19 cellular contexts compared by ENCODE assay signal in the genomic region with DNA sequence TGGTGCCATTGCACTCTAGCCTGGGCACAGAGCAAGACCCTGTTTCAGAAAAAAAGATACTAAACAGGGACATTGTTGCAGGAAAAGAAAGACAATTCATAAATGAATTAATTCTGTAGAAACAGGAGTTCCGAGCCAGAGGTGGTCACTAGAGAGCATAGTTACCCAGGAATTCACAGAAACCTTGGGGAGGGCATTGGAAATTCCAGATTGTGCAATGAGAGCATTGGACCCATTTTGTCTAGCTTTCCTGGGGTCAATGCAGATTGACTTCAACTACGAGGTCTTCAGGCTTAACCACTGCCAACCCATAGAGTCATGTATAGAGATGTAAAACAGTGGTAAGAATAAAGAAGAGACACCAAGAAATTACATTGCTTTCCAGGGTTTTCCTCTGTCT.
DNase-seq lines count a peak whose midpoint lies in the region; ATAC-seq, FAIRE-seq and TF ChIP-seq lines count a peak whose summit lies in the region.
"Had no signal": no experiment of that assay in that cellular context is flagged by ENCODE, and none has a peak within 500 bp of the region (broad histone marks: within the 10 kb centered on the region; RNA-seq: fewer than 3 reads in every experiment).

No MANE protein-coding gene starts in this region.

- H3K4me1 Mint-ChIP-seq in Caco-2 (ENCODE audit: low read depth, unreplicated experiment), result no peaks in the 10 kb centered on the region
- H3K4me1 Mint-ChIP-seq: B cell had no signal

- POLR2A ChIA-PET in H1 (lab: Charles Lee; ENCODE audit: partially characterized antibody), result no interaction called here
- POLR2A ChIA-PET in HepG2 (lab: Yijun Ruan, JAX), result no interaction called here
- POLR2A ChIA-PET in Caco-2 (lab: Charles Lee), result no interaction called here

- H3K79me1 ChIP-seq in H1 (ENCODE audit: low read depth, low read length), result no peaks in the 10 kb centered on the region

- CTCF ChIA-PET in H1 (lab: Charles Lee; ENCODE audit: partially characterized antibody) (interaction anchor here (1.0 kb wide), 3 partner anchors 27 to 177 kb away, joined by 3 to 5 read pairs (median 3); no protein-coding TSS in a partner anchor), HepG2 (lab: Yijun Ruan, JAX; ENCODE audit: low intra/inter-chr PET ratio, low total read pairs) (no interaction called here), Caco-2 (lab: Charles Lee) (no interaction called here)

- no peaks in the 10 kb centered on the region for H3K23me2 ChIP-seq in H1 (ENCODE audit: low read depth, low read length)

- no peak overlapping the region for H4K91ac ChIP-seq in H1 (replicated peaks; ENCODE audit: insufficient read length, low read length)

- H2BK15ac ChIP-seq in H1 (ENCODE audit: low read length), result no peak overlapping the region

- H4K5ac ChIP-seq in H1 (ENCODE audit: insufficient read length, low read depth, low read length), result no peak overlapping the region

- H2AFZ ChIP-seq in H1 (ENCODE audit: low read length) (no peak overlapping the region), HepG2 (ENCODE audit: low read length) (no peak overlapping the region)

- H2BK20ac ChIP-seq in H1 (ENCODE audit: low read length), result no peak overlapping the region

- no peak overlapping the region for H2BK5ac ChIP-seq in H1 (ENCODE audit: low read depth, low read length)

- H2BK120ac ChIP-seq in H1 (replicated peaks; ENCODE audit: low read depth, low read length), result no peak overlapping the region

- H4K20me1 ChIP-seq in H1 (replicated peaks in 1 of 2; ENCODE audit: control insufficient read depth in 1 of 2, insufficient read depth in 2 of 2, low read length in 2 of 2) (no peaks in the 10 kb centered on the region), HepG2 (ENCODE audit: insufficient read depth, low read length) (no peaks in the 10 kb centered on the region)
- H4K20me1 ChIP-seq: BLaER1 treated with 17β-estradiol and CSF1 and Interleukin-3, amounts not matched to agents 10 nM and 100 nM had no signal

- no peak overlapping the region for H3K27ac Mint-ChIP-seq in Caco-2 (ENCODE audit: unreplicated experiment)
- H3K27ac Mint-ChIP-seq: B cell; CD4-positive, alpha-beta T cell; CD8-positive, alpha-beta T cell had no signal

- H3K79me2 ChIP-seq in H1 (ENCODE audit: control insufficient read depth in 1 of 2, insufficient read depth in 2 of 2, low read length in 2 of 2) (no peaks in the 10 kb centered on the region), HepG2 (ENCODE audit: insufficient read depth, low read length) (no peaks in the 10 kb centered on the region)

- H3K14ac ChIP-seq in H1 (ENCODE audit: insufficient read length), result no peak overlapping the region

- BruUV-seq in HepG2 (replicated peaks; lab: Mats Ljungman, UMichigan) (no TSS peak), Caco-2 (replicated peaks; lab: Mats Ljungman, UMichigan) (no TSS peak)

- H3K4me3 Mint-ChIP-seq in Caco-2 (ENCODE audit: unreplicated experiment), result no peak overlapping the region
- H3K4me3 Mint-ChIP-seq: B cell; CD4-positive, alpha-beta T cell; CD8-positive, alpha-beta T cell had no signal

- TF ChIP-seq EP300 in H1 (IDR thresholded peaks at IDR 0.05; ENCODE audit: borderline replicate concordance in 1 of 2, low read depth in 2 of 2, low read length in 2 of 2) (no peak), HepG2 (IDR thresholded peaks at IDR 0.05; ENCODE audit: low read depth in 2 of 2, low read length in 2 of 2) (no peak), HepG2 (CRISPR knock-in tag; IDR thresholded peaks at IDR 0.05; ENCODE audit: borderline replicate concordance) (no peak)

- H3K56ac ChIP-seq in H1 (replicated peaks; ENCODE audit: insufficient read length, low read depth, low read length), result no peak overlapping the region

- in situ Hi-C loops in HepG2 (cut with HindIII; ENCODE audit: extremely low pct_ligation_motif_present, low pct_unique_long_range_greater_than_20kb), result no loop called here

- H3K4me1 ChIP-seq in H1 (replicated peaks in 1 of 4; ENCODE audit: control insufficient read depth in 3 of 4, insufficient read depth in 4 of 4, low read length in 3 of 4) (no peaks in the 10 kb centered on the region), HepG2 (ENCODE audit: insufficient read depth, low read length) (no peaks in the 10 kb centered on the region), Caco-2 (no peaks in the 10 kb centered on the region)
- H3K4me1 ChIP-seq: A549; BLaER1 treated with 17β-estradiol and CSF1 and Interleukin-3, amounts not matched to agents 10 nM and 100 nM had no signal

- H2AK5ac ChIP-seq in H1 (ENCODE audit: low read depth, low read length), result no peak overlapping the region

- TF ChIP-seq CTCF in D721Med (IDR thresholded peaks at IDR 0.05; ENCODE audit: insufficient read depth, missing control alignments) (peak; percentile 4), H1 (IDR thresholded peaks at IDR 0.05; ENCODE audit: control extremely low read depth in 1 of 3, insufficient read depth in 1 of 3, low read depth in 1 of 3, low read length in 3 of 3) (no peak), HepG2 (CRISPR knock-in tag; IDR thresholded peaks at IDR 0.05) (peak; percentile 10; the same call in 1 of the 2 replicates), Caco-2 (IDR thresholded peaks at IDR 0.05; ENCODE audit: insufficient read depth in 1 of 2, low read depth in 1 of 2, low read length in 1 of 2, severe bottlenecking in 1 of 2, unreplicated experiment in 1 of 2) (no peak)

- H3K4me3 ChIP-seq in H1 (ENCODE audit: extremely low read depth in 1 of 4, insufficient read depth in 2 of 4, low read depth in 3 of 4, low read length in 4 of 4) (no peak overlapping the region), HepG2 (replicated peaks in 1 of 3; ENCODE audit: insufficient read depth in 1 of 3, low read depth in 2 of 3, low read length in 3 of 3) (no peak overlapping the region), Caco-2 (ENCODE audit: low read depth, low read length) (no peak overlapping the region)
- H3K4me3 ChIP-seq: A549; BLaER1 treated with 17β-estradiol and CSF1 and Interleukin-3, amounts not matched to agents 10 nM and 100 nM had no signal

- H3K36me3 Mint-ChIP-seq in Caco-2 (ENCODE audit: insufficient read depth, unreplicated experiment), result no peaks in the 10 kb centered on the region
- H3K36me3 Mint-ChIP-seq: CD8-positive, alpha-beta T cell had no signal

- no peak overlapping the region for H4K8ac ChIP-seq in H1 (ENCODE audit: extremely low read depth, insufficient read depth, low read length)

- TF ChIP-seq RAD21 in H1 (IDR thresholded peaks at IDR 0.05 in 1 of 2, conservative IDR thresholded peaks at IDR 0.05 in 1 of 2; ENCODE audit: low read depth in 2 of 2, low read length in 2 of 2) (peak in 1 of 2 experiments; percentile 10; a peak in 1 of 4 replicates), HepG2 (CRISPR knock-in tag; IDR thresholded peaks at IDR 0.05) (no peak)

- no peak overlapping the region for H3K23ac ChIP-seq in H1 (ENCODE audit: insufficient read length)

- H3K18ac ChIP-seq in H1 (ENCODE audit: extremely low read depth, low read length), result no peak overlapping the region

- H3K27me3 ChIP-seq in H1 (replicated peaks in 1 of 4; ENCODE audit: control insufficient read depth in 3 of 4, extremely low read depth in 1 of 4, insufficient read depth in 3 of 4, low read length in 3 of 4) (no peaks in the 10 kb centered on the region), HepG2 (ENCODE audit: control insufficient read depth in 1 of 2, insufficient read depth in 2 of 2, low read length in 2 of 2) (no peaks in the 10 kb centered on the region), Caco-2 (replicated peaks; ENCODE audit: control insufficient read depth, insufficient read depth, low read length) (no peaks in the 10 kb centered on the region)
- H3K27me3 ChIP-seq: BLaER1 treated with 17β-estradiol and CSF1 and Interleukin-3, amounts not matched to agents 10 nM and 100 nM had no signal

- intact Hi-C loops in HepG2 (cut with micrococcal nuclease; ENCODE audit: unreplicated experiment) (no loop called here), Caco-2 (cut with micrococcal nuclease; ENCODE audit: unreplicated experiment) (no loop called here)

- no peaks in the 10 kb centered on the region for H3K9me3 Mint-ChIP-seq in Caco-2 (ENCODE audit: unreplicated experiment)
- H3K9me3 Mint-ChIP-seq: CD4-positive, alpha-beta T cell; CD8-positive, alpha-beta T cell had no signal

- TF ChIP-seq POLR2A in H1 (IDR thresholded peaks at IDR 0.05; ENCODE audit: control extremely low read depth in 1 of 2, low read depth in 2 of 2, low read length in 2 of 2) (no peak), HepG2 (IDR thresholded peaks at IDR 0.05; ENCODE audit: insufficient read depth in 1 of 2, low read depth in 2 of 2, low read length in 2 of 2) (no peak)

- H3K9ac ChIP-seq in H1 (replicated peaks in 1 of 4; ENCODE audit: extremely low read depth in 1 of 4, low read depth in 3 of 4, low read length in 3 of 4), result no peak overlapping the region
- H3K9ac ChIP-seq in HepG2 (ENCODE audit: insufficient read depth, low read depth, low read length), result no peak overlapping the region
- H3K9ac ChIP-seq: BLaER1 treated with 17β-estradiol and CSF1 and Interleukin-3, amounts not matched to agents 10 nM and 100 nM had no signal

- no peak; the same call in 2 of the 3 replicates for ATAC-seq in HepG2
- ATAC-seq: A549; CD8-positive, alpha-beta T cell had no signal

- H3K36me3 ChIP-seq in H1 (ENCODE audit: control insufficient read depth in 2 of 4, insufficient read depth in 4 of 4, low read length in 3 of 4), result no peaks in the 10 kb centered on the region
- H3K36me3 ChIP-seq in HepG2 (replicated peaks in 1 of 2; ENCODE audit: control insufficient read depth in 1 of 2, insufficient read depth in 2 of 2, low read length in 2 of 2), result no peaks in the 10 kb centered on the region
- H3K36me3 ChIP-seq in Caco-2 (ENCODE audit: control insufficient read depth, insufficient read depth, low read length), result no peaks in the 10 kb centered on the region

- H3K27me3 Mint-ChIP-seq in Caco-2 (ENCODE audit: insufficient read depth, unreplicated experiment), result no peaks in the 10 kb centered on the region
- H3K27me3 Mint-ChIP-seq: B cell; CD4-positive, alpha-beta T cell had no signal

- H3K27ac ChIP-seq in H1 (ENCODE audit: low read depth, low read length) (no peak overlapping the region), HepG2 (ENCODE audit: extremely low read length, insufficient read depth, low read length) (no peak overlapping the region)
- H3K27ac ChIP-seq: 22Rv1; A549; BLaER1 treated with 17β-estradiol and CSF1 and Interleukin-3, amounts not matched to agents 10 nM and 100 nM; C4-2B had no signal

- H3K9me3 ChIP-seq in H1 (ENCODE audit: insufficient read depth in 2 of 2, low read depth in 1 of 2, low read length in 1 of 2) (no peaks in the 10 kb centered on the region), HepG2 (ENCODE audit: low read length) (no peaks in the 10 kb centered on the region), Caco-2 (no peaks in the 10 kb centered on the region)
- H3K9me3 ChIP-seq: A549 had no signal

- H3K4me2 ChIP-seq in H1 (ENCODE audit: insufficient read depth in 1 of 2, low read depth in 2 of 2, low read length in 2 of 2) (no peak overlapping the region), HepG2 (ENCODE audit: low read depth, low read length) (no peak overlapping the region)
- H3K4me2 ChIP-seq: A549; BLaER1 treated with 17β-estradiol and CSF1 and Interleukin-3, amounts not matched to agents 10 nM and 100 nM had no signal

- FAIRE-seq in D721Med (lab: Jason Lieb, UNC), result no peak
- FAIRE-seq in H1 (lab: Jason Lieb, UNC), result no peak
- FAIRE-seq in HepG2 (lab: Jason Lieb, UNC), result peak; percentile 12
- FAIRE-seq: A549, G401.6, GM12891, GM19239 had no signal

- no peak overlapping the region for H2BK12ac ChIP-seq in H1 (ENCODE audit: low read depth, low read length)

- H3K4ac ChIP-seq in H1 (replicated peaks; ENCODE audit: insufficient read length, low read depth, low read length), result no peak overlapping the region

- WGBS in H1 (ENCODE audit: extremely low coverage in 1 of 2, insufficient coverage in 1 of 2, insufficient read length in 1 of 2, insufficient replicate concordance in 2 of 2, low coverage in 1 of 2, low lambda C conversion rate in 2 of 2, missing lambda C conversion rate in 1 of 2), 2 experiments, result 86% methylated on average over 2 of the region's 2 CpGs; no CpG with 5 or more reads in 1 of the 2 experiments
- WGBS in HepG2 (ENCODE audit: low lambda C conversion rate), result 28% methylated on average over 2 of the region's 2 CpGs

- DNase-seq in D721Med (ENCODE audit: insufficient read length, low spot score), result no peak
- no peak for DNase-seq in H1 (ENCODE audit: low read depth in 1 of 2, low spot score in 2 of 2)
- no peak for DNase-seq in HepG2 (ENCODE audit: low spot score)
- DNase-seq in Caco-2, result no peak
- DNase-seq in germinal center (ENCODE audit: low spot score), result no peak
- no peak for DNase-seq in NCI-H1417 treated with DMSO at 0.1 percent for 48 hours (lab: John Stamatoyannopoulos, UW)
- DNase-seq: AML-193; CD4-positive, alpha-beta T cell; CD8-positive, alpha-beta T cell; DMS79 treated with DMSO at 0.1 percent for 48 hours; GF-D8 had no signal

Comparison
In these comparisons a context has a peak if more than half of its experiments do, and no peak if none do; other contexts are left out.
1. CTCF ChIP-seq: peak in D721Med (single experiment) and HepG2 (single experiment); none in H1 (0 of 3) and Caco-2 (0 of 2).